In genomic region chr5:87541033-87541432, GRCh38 we compare ENCODE assay signal across 8 cellular contexts.
DNase-seq lines count a peak whose midpoint lies in the region; ATAC-seq lines count a peak whose summit lies in the region.
"Had no signal": no experiment of that assay in that cellular context is flagged by ENCODE, and none has a peak within 500 bp of the region (broad histone marks: within the 10 kb centered on the region; RNA-seq: fewer than 3 reads in every experiment).

No MANE protein-coding gene starts in this region.

- peaks cover 9% of the 10 kb centered on the region for H3K27me3 Mint-ChIP-seq in activated T-cell treated with anti-CD3 and anti-CD28 coated beads, Interleukin-2, amount 50 U/mL, for 24 hours
- H3K27me3 Mint-ChIP-seq in effector memory CD8-positive, alpha-beta T cell = peaks cover 0 to 6% of the 10 kb centered on the region in 2 donors

- no peak overlapping the region for H3K27ac Mint-ChIP-seq in activated T-cell treated with anti-CD3 and anti-CD28 coated beads, Interleukin-2, amount 50 U/mL, for 24 hours
- no peak overlapping the region for H3K27ac Mint-ChIP-seq in effector memory CD8-positive, alpha-beta T cell

- in situ Hi-C loops in SK-MEL-5 (cut with HindIII; ENCODE audit: low pct_unique_long_range_greater_than_20kb, low sequenced_read_pairs) = no loop called here

- H3K4me3 Mint-ChIP-seq in activated T-cell treated with anti-CD3 and anti-CD28 coated beads, Interleukin-2, amount 50 U/mL, for 24 hours = no peak overlapping the region
- no peak overlapping the region for H3K4me3 Mint-ChIP-seq in effector memory CD8-positive, alpha-beta T cell

- H3K9me3 Mint-ChIP-seq in activated T-cell treated with anti-CD3 and anti-CD28 coated beads, Interleukin-2, amount 50 U/mL, for 24 hours = no peaks in the 10 kb centered on the region
- no peaks in the 10 kb centered on the region for H3K9me3 Mint-ChIP-seq in effector memory CD8-positive, alpha-beta T cell

- H3K4me1 Mint-ChIP-seq in activated T-cell treated with anti-CD3 and anti-CD28 coated beads, Interleukin-2, amount 50 U/mL, for 24 hours (ENCODE audit: low read depth) = no peaks in the 10 kb centered on the region
- H3K4me1 Mint-ChIP-seq in effector memory CD8-positive, alpha-beta T cell (ENCODE audit: low read depth in 2 of 2) = no peaks in the 10 kb centered on the region

- DNase-seq in HS-5 (ENCODE audit: low read depth) = peak; percentile 63
- peak; percentile 80 for DNase-seq in SK-MEL-5 (ENCODE audit: low read depth, low spot score)
- DNase-seq in foreskin melanocyte = peak; percentile 16
- peak; percentile 82 for DNase-seq in sciatic nerve (ENCODE audit: low spot score)
- no peak for DNase-seq in activated T-cell treated with anti-CD3 and anti-CD28 coated beads, Interleukin-2, amount 50 U/mL, for 24 hours
- DNase-seq in effector memory CD8-positive, alpha-beta T cell = no peak
- DNase-seq: lower lobe of right lung had no signal

- H3K36me3 Mint-ChIP-seq in activated T-cell treated with anti-CD3 and anti-CD28 coated beads, Interleukin-2, amount 50 U/mL, for 24 hours (ENCODE audit: low read depth) = no peaks in the 10 kb centered on the region
- no peaks in the 10 kb centered on the region for H3K36me3 Mint-ChIP-seq in effector memory CD8-positive, alpha-beta T cell (ENCODE audit: insufficient read depth)

- ATAC-seq in sciatic nerve (peak; percentile 85), HG02840 (IDR thresholded peaks at IDR 0.05; ENCODE audit: low FRiP score, unreplicated experiment) (no peak)
- no peak for ATAC-seq in effector memory CD8-positive, alpha-beta T cell (replicated peaks)

- intact Hi-C loops in sciatic nerve (cut with DNase I) = no loop called here

Comparison
In these comparisons a context has a peak if more than half of its experiments do, and no peak if none do; other contexts are left out.
1. DNase-seq: peak in HS-5 (single experiment), SK-MEL-5 (single experiment), foreskin melanocyte (single experiment) and sciatic nerve (single experiment); none in activated T-cell treated with anti-CD3 and anti-CD28 coated beads, Interleukin-2, amount 50 U/mL, for 24 hours (single experiment) and effector memory CD8-positive, alpha-beta T cell (0 of 3).